Comparison of ENCODE assay signal across 4 cellular contexts in the genomic region with DNA sequence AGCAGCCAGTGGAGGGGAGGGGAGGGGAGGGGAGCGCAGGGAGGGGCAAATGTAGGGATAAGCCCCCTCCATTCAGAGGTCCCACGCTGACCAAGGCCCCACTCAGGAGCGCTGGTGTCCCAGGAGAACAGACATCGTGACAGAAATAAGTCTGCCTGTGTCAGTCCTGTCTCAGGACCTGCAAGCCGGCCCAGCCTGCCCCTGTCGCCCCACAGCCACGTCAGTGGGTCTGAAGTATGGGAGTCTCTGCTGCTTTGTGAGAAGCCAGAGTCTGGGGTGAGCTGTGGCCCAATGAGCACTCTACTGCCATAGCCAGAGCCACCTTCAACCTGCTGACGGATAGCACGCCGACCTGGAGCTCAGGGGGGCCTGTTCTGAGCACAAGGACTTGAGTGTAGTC. TPM values are rescaled to one million over a fixed set of nuclear protein-coding genes. Genes with fewer than 3 reads are reported as not detected.
"Had no signal": no experiment of that assay in that cellular context is flagged by ENCODE, and none has a peak within 500 bp of the region (broad histone marks: within the 10 kb centered on the region; RNA-seq: fewer than 3 reads in every experiment).

No MANE protein-coding gene starts in this region.

RNA-seq across cellular contexts. Expression of a gene that starts 8.5 kb away (rescaled TPM):
- total RNA-seq: LHCN-M2, M059J, MCF 10A, NCI-H460 had no signal
